9 cellular contexts compared by ENCODE assay signal in genomic region chr17:7336240-7337175, GRCh38. TPM values are rescaled to one million over a fixed set of nuclear protein-coding genes. Genes with fewer than 3 reads are reported as not detected.
DNase-seq lines count a peak whose midpoint lies in the region; ATAC-seq, FAIRE-seq and TF ChIP-seq lines count a peak whose summit lies in the region.
"Had no signal": no experiment of that assay in that cellular context is flagged by ENCODE, and none has a peak within 500 bp of the region (broad histone marks: within the 10 kb centered on the region; RNA-seq: fewer than 3 reads in every experiment).

Gene ACAP1 (plus strand): TSS chr17:7336529. CDS start chr17:7336735, 206 bp downstream.

- H3K4me3 ChIP-seq in HUES48 (ENCODE audit: low read depth, low read length) (peak within 1 kb of the TSS; percentile 41), heart right ventricle (peak within 1 kb of the TSS in 4 of 10 donors; percentile 13 to 61 (median 17))

- WGBS in heart right ventricle, 2 donors, result 47 to 51% methylated on average over 17 of the region's 17 CpGs

- intact Hi-C loops in heart right ventricle (cut with DNase I), result no loop called here

- H3K27me3 ChIP-seq in HUES48 (ENCODE audit: control insufficient read depth, insufficient read depth, low read length) (no peaks in the 10 kb centered on the region), heart right ventricle (peaks cover 0 to 52% (median 28%) of the 10 kb centered on the region in 7 donors)

- DNase-seq in activated CD4-positive, alpha-beta T cell treated with anti-CD3 and anti-CD28 coated beads, Interleukin-2, amount 50 U/mL, for 48 hours, result peak; percentile 95
- DNase-seq in heart right ventricle, result no peak
- peak; percentile 78 to 87 for DNase-seq in stimulated activated CD4-positive, alpha-beta T cell treated with anti-CD3 and anti-CD28 coated beads, Interleukin-4, amount 100 ng/mL, for 48 hours (ENCODE audit: low read depth in 2 of 2)
- no peak for DNase-seq in NCI-H510A (lab: John Stamatoyannopoulos, UW)
- DNase-seq in HTR-8/SVneo (ENCODE audit: insufficient read length, low spot score), result no peak
- no peak for DNase-seq in NCI-H524 (lab: John Stamatoyannopoulos, UW)

- H3K27ac ChIP-seq in HUES48 (ENCODE audit: low read depth, low read length) (peak within 1 kb of the TSS; percentile 77), heart right ventricle (peak within 1 kb of the TSS in 2 of 10 donors; percentile 44 to 90)
- H3K27ac ChIP-seq: parathyroid adenoma had no signal

- peaks cover 11% of the 10 kb centered on the region; the same call in 1 of the 2 replicates for H3K4me1 ChIP-seq in HUES48 (ENCODE audit: control insufficient read depth, insufficient read depth, low read length)
- H3K4me1 ChIP-seq in heart right ventricle, result peaks cover 0 to 31% (median 0%) of the 10 kb centered on the region in 9 donors
- H3K4me1 ChIP-seq: parathyroid adenoma had no signal

- FAIRE-seq in HTR-8/SVneo (lab: Jason Lieb, UNC), result no peak

- H3K36me3 ChIP-seq in HUES48 (ENCODE audit: control insufficient read depth, insufficient read depth, low read length) (no peaks in the 10 kb centered on the region), heart right ventricle (peaks cover 0 to 25% (median 0%) of the 10 kb centered on the region in 9 donors)

- ATAC-seq in GM18867 (IDR thresholded peaks at IDR 0.05; ENCODE audit: unreplicated experiment) (peak; percentile 64), heart right ventricle (peak in 6 of 8 donors; percentile 29 to 74 (median 56))

- no peak for TF ChIP-seq CTCF in heart right ventricle (IDR thresholded peaks at IDR 0.05)

- H3K9me3 ChIP-seq in HUES48 (ENCODE audit: control insufficient read depth, insufficient read depth, low read length) (no peaks in the 10 kb centered on the region), heart right ventricle (no peaks in the 10 kb centered on the region)

- H3K9ac ChIP-seq in HUES48 (ENCODE audit: low read depth, low read length), result peak within 1 kb of the TSS; percentile 5; the same call in 1 of the 2 replicates
- H3K9ac ChIP-seq: parathyroid adenoma had no signal

RNA-seq across cellular contexts. Expression of gene ACAP1, which starts in this region (rescaled TPM):
- total RNA-seq in heart right ventricle, result 10 to 100 TPM in 7 of 10 donors, 1 to 10 TPM in 3; 7.4 to 23.4 (median 16.7) TPM
- polyA plus RNA-seq in heart right ventricle, result 1 to 10 TPM; 2.4 to 9.7 TPM

Comparison
In these comparisons a context has a peak if more than half of its experiments do, and no peak if none do; other contexts are left out.
1. DNase-seq: peak in activated CD4-positive, alpha-beta T cell treated with anti-CD3 and anti-CD28 coated beads, Interleukin-2, amount 50 U/mL, for 48 hours (2 of 2) and stimulated activated CD4-positive, alpha-beta T cell treated with anti-CD3 and anti-CD28 coated beads, Interleukin-4, amount 100 ng/mL, for 48 hours (2 of 2); none in heart right ventricle (0 of 2), NCI-H510A (single experiment), HTR-8/SVneo (single experiment) and NCI-H524 (0 of 2).